ENCODE assay signal across 13 cellular contexts in genomic region chr2:106664669-106665068, GRCh38.
DNase-seq lines count a peak whose midpoint lies in the region; ATAC-seq and TF ChIP-seq lines count a peak whose summit lies in the region.
"Had no signal": no experiment of that assay in that cellular context is flagged by ENCODE, and none has a peak within 500 bp of the region (broad histone marks: within the 10 kb centered on the region; RNA-seq: fewer than 3 reads in every experiment).

No MANE protein-coding gene starts in this region.

- no peaks in the 10 kb centered on the region for H3K4me1 Mint-ChIP-seq in CD8-positive, alpha-beta T cell (ENCODE audit: low read depth)

- H3K36me3 Mint-ChIP-seq in CD8-positive, alpha-beta T cell = no peaks in the 10 kb centered on the region

- H3K27ac ChIP-seq in BLaER1 treated with 17β-estradiol and CSF1 and Interleukin-3, amounts not matched to agents 10 nM and 100 nM = peak overlapping the region in 6 of 11 experiments; percentile 8 to 33 (median 20); a peak in 4 of 22 replicates
- H3K27ac ChIP-seq in esophagus muscularis mucosa (replicated peaks in 1 of 4) = no peak overlapping the region
- no peak overlapping the region for H3K27ac ChIP-seq in CD8-positive, alpha-beta T cell (ENCODE audit: low read depth, low read length)
- H3K27ac ChIP-seq: right atrium auricular region had no signal

- TF ChIP-seq CTCF in esophagus muscularis mucosa (IDR thresholded peaks at IDR 0.05) = no peak
- TF ChIP-seq CTCF in CD8-positive, alpha-beta T cell (IDR thresholded peaks at IDR 0.05) = no peak

- POLR2A ChIA-PET in CD8-positive, alpha-beta T cell (lab: Charles Lee) = no interaction called here

- peak; percentile 42 to 60 for DNase-seq in Kasumi-1 (lab: John Stamatoyannopoulos, UW)
- DNase-seq in esophagus muscularis mucosa (ENCODE audit: extremely low spot score) = no peak
- no peak for DNase-seq in G401 (ENCODE audit: low spot score)
- no peak for DNase-seq in CD8-positive, alpha-beta T cell
- no peak for DNase-seq in superior temporal gyrus (ENCODE audit: extremely low spot score)
- DNase-seq: DMS53, NCI-H187 treated with DMSO at 0.1 percent for 48 hours had no signal

- ATAC-seq in GM19395 (IDR thresholded peaks at IDR 0.05; ENCODE audit: unreplicated experiment) = peak; percentile 95
- ATAC-seq in HG02884 (IDR thresholded peaks at IDR 0.05; ENCODE audit: unreplicated experiment) = peak; percentile 97
- ATAC-seq in CD8-positive, alpha-beta T cell = no peak
- ATAC-seq: Panc1 had no signal

- no peak overlapping the region for H3K4me3 Mint-ChIP-seq in CD8-positive, alpha-beta T cell
- H3K4me3 Mint-ChIP-seq: activated T-helper 1 cell treated with anti-CD3 and anti-CD28 coated beads, Interleukin-12 subunit alpha, Interleukin-12 subunit beta, Interleukin-2, Interleukin-4 antibody, amounts not matched to agents 30 ng/mL and 10 ng/mL and 1 ng/mL, durations not matched to agents 14 hours and 24 hours and 36 hours had no signal

- peaks cover 0 to 28% (median 4%) of the 10 kb centered on the region in 10 experiments; a peak in 5 of 20 replicates for H3K4me1 ChIP-seq in BLaER1 treated with 17β-estradiol and CSF1 and Interleukin-3, amounts not matched to agents 10 nM and 100 nM
- no peaks in the 10 kb centered on the region for H3K4me1 ChIP-seq in esophagus muscularis mucosa
- H3K4me1 ChIP-seq in CD8-positive, alpha-beta T cell (ENCODE audit: insufficient read depth, low read length) = no peaks in the 10 kb centered on the region
- H3K4me1 ChIP-seq: right atrium auricular region had no signal

- no peaks in the 10 kb centered on the region for H3K36me3 ChIP-seq in BLaER1 treated with 17β-estradiol and CSF1 and Interleukin-3, amounts not matched to agents 10 nM and 100 nM
- H3K36me3 ChIP-seq in esophagus muscularis mucosa = no peaks in the 10 kb centered on the region
- H3K36me3 ChIP-seq in CD8-positive, alpha-beta T cell (ENCODE audit: insufficient read depth, low read length) = no peaks in the 10 kb centered on the region
- H3K36me3 ChIP-seq: right atrium auricular region had no signal

- peaks cover 14% of the 10 kb centered on the region for H3K27me3 Mint-ChIP-seq in CD8-positive, alpha-beta T cell (ENCODE audit: low read depth)

- CTCF ChIA-PET in CD8-positive, alpha-beta T cell (lab: Charles Lee) = no interaction called here

- H3K4me3 ChIP-seq in BLaER1 treated with 17β-estradiol and CSF1 and Interleukin-3, amounts not matched to agents 10 nM and 100 nM = no peak overlapping the region
- no peak overlapping the region for H3K4me3 ChIP-seq in esophagus muscularis mucosa
- no peak overlapping the region for H3K4me3 ChIP-seq in CD8-positive, alpha-beta T cell (ENCODE audit: low read depth, low read length)
- H3K4me3 ChIP-seq: right atrium auricular region had no signal

- H3K27ac Mint-ChIP-seq in CD8-positive, alpha-beta T cell = no peak overlapping the region
- H3K27ac Mint-ChIP-seq: activated T-helper 1 cell treated with anti-CD3 and anti-CD28 coated beads, Interleukin-12 subunit alpha, Interleukin-12 subunit beta, Interleukin-2, Interleukin-4 antibody, amounts not matched to agents 30 ng/mL and 10 ng/mL and 1 ng/mL, durations not matched to agents 14 hours and 24 hours and 36 hours had no signal

- WGBS in esophagus muscularis mucosa = 58% methylated on average over 3 of the region's 3 CpGs

- intact Hi-C loops in esophagus muscularis mucosa (cut with DNase I) = no loop called here
- intact Hi-C loops in CD8-positive, alpha-beta T cell (cut with DNase I, micrococcal nuclease) = no loop called here

- H3K9me3 ChIP-seq in BLaER1 treated with 17β-estradiol and CSF1 and Interleukin-3, amounts not matched to agents 10 nM and 100 nM (replicated peaks in 1 of 11) = peaks cover 9 to 23% (median 15%) of the 10 kb centered on the region in 11 experiments
- H3K9me3 ChIP-seq in esophagus muscularis mucosa = no peaks in the 10 kb centered on the region
- H3K9me3 ChIP-seq in CD8-positive, alpha-beta T cell (ENCODE audit: low read length) = no peaks in the 10 kb centered on the region
- H3K9me3 ChIP-seq: right atrium auricular region had no signal

- H3K9me3 Mint-ChIP-seq in CD8-positive, alpha-beta T cell = no peaks in the 10 kb centered on the region
- H3K9me3 Mint-ChIP-seq: activated T-helper 1 cell treated with anti-CD3 and anti-CD28 coated beads, Interleukin-12 subunit alpha, Interleukin-12 subunit beta, Interleukin-2, Interleukin-4 antibody, amounts not matched to agents 30 ng/mL and 10 ng/mL and 1 ng/mL, durations not matched to agents 14 hours and 24 hours and 36 hours had no signal

- H3K4me2 ChIP-seq in BLaER1 treated with 17β-estradiol and CSF1 and Interleukin-3, amounts not matched to agents 10 nM and 100 nM = peak overlapping the region in 1 of 11 experiments; percentile 53; a peak in 3 of 22 replicates

- in situ Hi-C loops in G401 (cut with HindIII; ENCODE audit: low sequenced_read_pairs) = no loop called here

- H3K9ac ChIP-seq in BLaER1 treated with 17β-estradiol and CSF1 and Interleukin-3, amounts not matched to agents 10 nM and 100 nM = no peak overlapping the region

- no peak for TF ChIP-seq EP300 in esophagus muscularis mucosa (IDR thresholded peaks at IDR 0.05)

- no peak for TF ChIP-seq POLR2A in esophagus muscularis mucosa (IDR thresholded peaks at IDR 0.05; ENCODE audit: low read depth)

- H4K20me1 ChIP-seq in BLaER1 treated with 17β-estradiol and CSF1 and Interleukin-3, amounts not matched to agents 10 nM and 100 nM = no peaks in the 10 kb centered on the region

- H3K27me3 ChIP-seq in BLaER1 treated with 17β-estradiol and CSF1 and Interleukin-3, amounts not matched to agents 10 nM and 100 nM = no peaks in the 10 kb centered on the region
- H3K27me3 ChIP-seq in esophagus muscularis mucosa = no peaks in the 10 kb centered on the region
- H3K27me3 ChIP-seq in CD8-positive, alpha-beta T cell (ENCODE audit: insufficient read depth, low read length) = no peaks in the 10 kb centered on the region
- H3K27me3 ChIP-seq: right atrium auricular region had no signal

Comparison
In these comparisons a context has a peak if more than half of its experiments do, and no peak if none do; other contexts are left out.
1. H3K27ac ChIP-seq: peak in BLaER1 treated with 17β-estradiol and CSF1 and Interleukin-3, amounts not matched to agents 10 nM and 100 nM (6 of 11); none in esophagus muscularis mucosa (0 of 4) and CD8-positive, alpha-beta T cell (single experiment).
2. DNase-seq: peak in Kasumi-1 (2 of 2); none in esophagus muscularis mucosa (single experiment), G401 (single experiment), CD8-positive, alpha-beta T cell (0 of 7) and superior temporal gyrus (single experiment).